20 cellular contexts compared by ENCODE assay signal in the genomic region with DNA sequence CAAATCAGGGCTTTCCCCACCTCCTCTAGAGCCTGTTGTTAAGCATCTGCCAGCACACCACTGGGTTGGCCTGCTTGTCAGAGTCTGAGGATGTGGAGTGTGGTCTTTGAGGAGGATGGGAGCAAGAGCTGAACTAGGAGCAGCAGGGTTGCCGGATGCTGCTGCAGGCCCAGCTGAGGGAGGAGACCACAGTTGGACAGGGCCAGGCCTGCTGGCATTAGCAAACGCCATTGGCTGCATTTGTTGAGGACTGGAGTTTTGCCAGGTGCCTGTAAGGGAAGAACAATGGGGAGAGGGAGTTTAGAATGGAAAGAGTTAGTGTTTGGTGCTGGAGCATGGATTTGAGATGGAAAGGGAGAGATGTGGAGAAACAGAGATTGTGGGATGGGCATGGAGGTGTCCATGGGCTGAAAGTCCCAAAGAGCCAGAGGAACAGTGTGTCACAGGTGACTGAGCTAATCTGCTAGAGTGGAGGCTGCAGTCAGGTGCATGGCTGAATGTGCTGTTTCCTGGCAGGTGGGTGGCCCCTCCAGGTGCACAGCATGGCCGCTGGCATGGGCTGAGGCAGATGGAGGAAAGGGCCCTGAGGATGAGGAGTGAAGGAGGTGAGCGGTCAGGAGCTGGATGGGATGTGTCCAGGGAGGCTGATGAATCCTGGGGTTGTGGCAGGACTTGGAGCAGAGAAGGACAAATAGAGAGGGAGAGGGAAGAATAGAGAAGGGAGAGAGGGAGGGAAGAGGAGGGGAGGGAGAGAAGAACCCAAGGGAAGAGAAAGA. TPM values are rescaled to one million over a fixed set of nuclear protein-coding genes. Genes with fewer than 3 reads are reported as not detected.
DNase-seq lines count a peak whose midpoint lies in the region; ATAC-seq, FAIRE-seq and TF ChIP-seq lines count a peak whose summit lies in the region.
"Had no signal": no experiment of that assay in that cellular context is flagged by ENCODE, and none has a peak within 500 bp of the region (broad histone marks: within the 10 kb centered on the region; RNA-seq: fewer than 3 reads in every experiment).

No MANE protein-coding gene starts in this region.

- FAIRE-seq in H1 (lab: Jason Lieb, UNC), result no peak
- FAIRE-seq: G401.6 had no signal

- no peak for TF ChIP-seq EP300 in H1 (IDR thresholded peaks at IDR 0.05; ENCODE audit: borderline replicate concordance in 1 of 2, low read depth in 2 of 2, low read length in 2 of 2)

- no peak for TF ChIP-seq POLR2A in H1 (IDR thresholded peaks at IDR 0.05; ENCODE audit: control extremely low read depth in 1 of 2, low read depth in 2 of 2, low read length in 2 of 2)

- H2BK120ac ChIP-seq in H1 (replicated peaks; ENCODE audit: low read depth, low read length) (no peak overlapping the region), trophoblast cell (ENCODE audit: insufficient read depth, low read length, poor library complexity) (no peak overlapping the region), mesenchymal stem cell (ENCODE audit: low read depth, low read length) (no peak overlapping the region)

- H3K36me3 ChIP-seq in H7 (replicated peaks; ENCODE audit: control insufficient read depth, insufficient read depth, low read length) (no peaks in the 10 kb centered on the region), H1 (ENCODE audit: control insufficient read depth in 2 of 4, insufficient read depth in 4 of 4, low read length in 3 of 4) (no peaks in the 10 kb centered on the region), trophoblast cell (ENCODE audit: control insufficient read depth in 1 of 2, insufficient read depth in 2 of 2, low read length in 2 of 2) (no peaks in the 10 kb centered on the region), mesenchymal stem cell (ENCODE audit: control insufficient read depth in 1 of 2, insufficient read depth in 2 of 2, low read depth in 1 of 2, low read length in 2 of 2) (peaks cover 4 to 5% of the 10 kb centered on the region in 2 experiments)

- H3K9ac ChIP-seq in H1 (replicated peaks in 1 of 4; ENCODE audit: extremely low read depth in 1 of 4, low read depth in 3 of 4, low read length in 3 of 4), result no peak overlapping the region
- no peak overlapping the region for H3K9ac ChIP-seq in trophoblast cell (ENCODE audit: low read length)
- H3K9ac ChIP-seq in mesenchymal stem cell (ENCODE audit: low read length), result no peak overlapping the region
- H3K9ac ChIP-seq: SK-N-SH had no signal

- no peak overlapping the region for H3K14ac ChIP-seq in H1 (ENCODE audit: insufficient read length)
- no peak overlapping the region for H3K14ac ChIP-seq in trophoblast cell (ENCODE audit: low read length)
- H3K14ac ChIP-seq in mesenchymal stem cell (ENCODE audit: low read length in 2 of 2), result no peak overlapping the region

- CTCF ChIA-PET in H1 (lab: Charles Lee; ENCODE audit: partially characterized antibody), result interaction anchor here (1.0 kb wide), 1 partner anchor 10 kb away, joined by 3 read pairs; no protein-coding TSS in a partner anchor

- 79% methylated on average over 4 of the region's 4 CpGs; no CpG with 5 or more reads in 1 of the 2 experiments for WGBS in H1 (ENCODE audit: extremely low coverage in 1 of 2, insufficient coverage in 1 of 2, insufficient read length in 1 of 2, insufficient replicate concordance in 2 of 2, low coverage in 1 of 2, low lambda C conversion rate in 2 of 2, missing lambda C conversion rate in 1 of 2), 2 experiments
- no CpG with 5 or more reads among the region's 4 CpGs for WGBS in trophoblast cell (ENCODE audit: extremely low coverage, insufficient coverage, insufficient read length)
- WGBS in mesenchymal stem cell, result 72% methylated on average over 4 of the region's 4 CpGs

- POLR2A ChIA-PET in H1 (lab: Charles Lee; ENCODE audit: partially characterized antibody), result no interaction called here

- H2BK20ac ChIP-seq in H1 (ENCODE audit: low read length), result no peak overlapping the region

- H2BK15ac ChIP-seq in H1 (ENCODE audit: low read length), result peak overlapping the region; percentile 61; the same call in 1 of the 2 replicates
- H2BK15ac ChIP-seq in mesenchymal stem cell (ENCODE audit: low read depth, poor library complexity, severe bottlenecking), result no peak overlapping the region

- H3K4ac ChIP-seq in H1 (replicated peaks; ENCODE audit: insufficient read length, low read depth, low read length) (no peak overlapping the region), trophoblast cell (ENCODE audit: low read depth, low read length) (no peak overlapping the region), mesenchymal stem cell (ENCODE audit: low read depth in 1 of 2, low read length in 2 of 2) (no peak overlapping the region)

- no peaks in the 10 kb centered on the region for H3K23me2 ChIP-seq in H1 (ENCODE audit: low read depth, low read length)

- peak; percentile 35 for DNase-seq in DMS53 (lab: John Stamatoyannopoulos, UW)
- DNase-seq in DMS53 treated with DMSO at 0.1 percent for 48 hours (lab: John Stamatoyannopoulos, UW; ENCODE audit: unreplicated experiment), result no peak
- DNase-seq in H7, result peak; percentile 19
- DNase-seq in H1 (ENCODE audit: low read depth in 1 of 2, low spot score in 2 of 2), result no peak
- no peak for DNase-seq in trophoblast cell
- DNase-seq in NCI-H526 treated with DMSO at 0.1 percent for 48 hours (lab: John Stamatoyannopoulos, UW), result no peak
- no peak for DNase-seq in mesenchymal stem cell
- DNase-seq: H9, IMR-90, NCI-H1694, NCI-H2107, NCI-H69, OCI-M1, SHP77, SK-N-SH had no signal

- H3K79me1 ChIP-seq in H1 (ENCODE audit: low read depth, low read length), result no peaks in the 10 kb centered on the region
- H3K79me1 ChIP-seq in trophoblast cell (ENCODE audit: low read length), result no peaks in the 10 kb centered on the region
- H3K79me1 ChIP-seq in mesenchymal stem cell (replicated peaks; ENCODE audit: low read length, poor library complexity, severe bottlenecking), result no peaks in the 10 kb centered on the region

- H3K27ac ChIP-seq in H1 (ENCODE audit: low read depth, low read length) (no peak overlapping the region), trophoblast cell (ENCODE audit: low read depth, low read length) (no peak overlapping the region), mesenchymal stem cell (ENCODE audit: low read length, poor library complexity, severe bottlenecking) (no peak overlapping the region)
- H3K27ac ChIP-seq: 22Rv1 had no signal

- H2AK5ac ChIP-seq in H1 (ENCODE audit: low read depth, low read length), result no peak overlapping the region
- H2AK5ac ChIP-seq in trophoblast cell (ENCODE audit: low read length), result no peak overlapping the region
- H2AK5ac ChIP-seq in mesenchymal stem cell (ENCODE audit: low read length, severe bottlenecking), result no peak overlapping the region

- no peaks in the 10 kb centered on the region for H4K20me1 ChIP-seq in H1 (replicated peaks in 1 of 2; ENCODE audit: control insufficient read depth in 1 of 2, insufficient read depth in 2 of 2, low read length in 2 of 2)

- H4K91ac ChIP-seq in H1 (replicated peaks; ENCODE audit: insufficient read length, low read length) (peak overlapping the region; percentile 42), trophoblast cell (ENCODE audit: low read depth, low read length) (no peak overlapping the region), mesenchymal stem cell (ENCODE audit: low read length) (no peak overlapping the region)

- H3K79me2 ChIP-seq in H1 (ENCODE audit: control insufficient read depth in 1 of 2, insufficient read depth in 2 of 2, low read length in 2 of 2) (no peaks in the 10 kb centered on the region), trophoblast cell (ENCODE audit: control insufficient read depth, insufficient read depth, low read length, poor library complexity) (no peaks in the 10 kb centered on the region)

- H3K4me3 ChIP-seq in H7 (ENCODE audit: insufficient read depth, low read depth, low read length) (no peak overlapping the region), H1 (ENCODE audit: extremely low read depth in 1 of 4, insufficient read depth in 2 of 4, low read depth in 3 of 4, low read length in 4 of 4) (no peak overlapping the region), trophoblast cell (ENCODE audit: low read depth, low read length) (peak overlapping the region; percentile 18), mesenchymal stem cell (ENCODE audit: insufficient read depth in 1 of 2, low read depth in 1 of 2, low read length in 2 of 2) (no peak overlapping the region)

- H3K18ac ChIP-seq in H1 (ENCODE audit: extremely low read depth, low read length) (no peak overlapping the region), trophoblast cell (ENCODE audit: low read length) (no peak overlapping the region), mesenchymal stem cell (ENCODE audit: low read depth in 1 of 2, low read length in 2 of 2) (no peak overlapping the region)

- H3K23ac ChIP-seq in H1 (ENCODE audit: insufficient read length) (no peak overlapping the region), trophoblast cell (ENCODE audit: low read length) (no peak overlapping the region), mesenchymal stem cell (ENCODE audit: low read length in 2 of 2) (no peak overlapping the region)

- ATAC-seq in HG02571 (IDR thresholded peaks at IDR 0.05; ENCODE audit: unreplicated experiment), result no peak

- H3K4me2 ChIP-seq in H1 (ENCODE audit: insufficient read depth in 1 of 2, low read depth in 2 of 2, low read length in 2 of 2) (no peak overlapping the region), trophoblast cell (ENCODE audit: low read length) (no peak overlapping the region), mesenchymal stem cell (ENCODE audit: low read length, poor library complexity, severe bottlenecking) (no peak overlapping the region)
- H3K4me2 ChIP-seq: SK-N-SH had no signal

- no peak overlapping the region for H2AFZ ChIP-seq in H1 (ENCODE audit: low read length)
- no peak overlapping the region for H2AFZ ChIP-seq in trophoblast cell (ENCODE audit: insufficient read depth, low read length, poor library complexity)
- no peak overlapping the region for H2AFZ ChIP-seq in mesenchymal stem cell (ENCODE audit: low read depth, low read length)

- H3K4me1 ChIP-seq in H1 (replicated peaks in 1 of 4; ENCODE audit: control insufficient read depth in 3 of 4, insufficient read depth in 4 of 4, low read length in 3 of 4) (no peaks in the 10 kb centered on the region), trophoblast cell (ENCODE audit: control insufficient read depth in 1 of 2, insufficient read depth in 2 of 2, low read length in 2 of 2) (no peaks in the 10 kb centered on the region), mesenchymal stem cell (ENCODE audit: control insufficient read depth, insufficient read depth, low read depth, low read length) (no peaks in the 10 kb centered on the region)

- no peak overlapping the region for H4K5ac ChIP-seq in H1 (ENCODE audit: insufficient read length, low read depth, low read length)

- peaks cover 0 to 4% of the 10 kb centered on the region in 2 experiments; a peak in 1 of 4 replicates for H3K9me3 ChIP-seq in H1 (ENCODE audit: insufficient read depth in 2 of 2, low read depth in 1 of 2, low read length in 1 of 2)
- peaks cover 4% of the 10 kb centered on the region for H3K9me3 ChIP-seq in trophoblast cell (ENCODE audit: insufficient read depth, low read depth, low read length)
- peaks cover 20% of the 10 kb centered on the region for H3K9me3 ChIP-seq in mesenchymal stem cell (ENCODE audit: control insufficient read depth, low read length)
- H3K9me3 ChIP-seq: SK-N-SH had no signal

- TF ChIP-seq RAD21 in H1 (IDR thresholded peaks at IDR 0.05 in 1 of 2, conservative IDR thresholded peaks at IDR 0.05 in 1 of 2; ENCODE audit: low read depth in 2 of 2, low read length in 2 of 2), result no peak

- TF ChIP-seq CTCF in H1 (IDR thresholded peaks at IDR 0.05; ENCODE audit: control extremely low read depth in 1 of 3, insufficient read depth in 1 of 3, low read depth in 1 of 3, low read length in 3 of 3), result no peak

- H4K8ac ChIP-seq in H1 (ENCODE audit: extremely low read depth, insufficient read depth, low read length), result no peak overlapping the region; the same call in 1 of the 2 replicates
- H4K8ac ChIP-seq in trophoblast cell (ENCODE audit: low read depth, low read length), result no peak overlapping the region
- no peak overlapping the region for H4K8ac ChIP-seq in mesenchymal stem cell (ENCODE audit: low read length)

- H2BK5ac ChIP-seq in H1 (ENCODE audit: low read depth, low read length) (no peak overlapping the region; the same call in 1 of the 2 replicates), trophoblast cell (ENCODE audit: low read depth, low read length, poor library complexity) (no peak overlapping the region), mesenchymal stem cell (ENCODE audit: low read depth, low read length, poor library complexity, severe bottlenecking) (no peak overlapping the region)

- H3K27me3 ChIP-seq in H7 (ENCODE audit: control insufficient read depth, insufficient read depth, low read length) (no peaks in the 10 kb centered on the region), H1 (replicated peaks in 1 of 4; ENCODE audit: control insufficient read depth in 3 of 4, extremely low read depth in 1 of 4, insufficient read depth in 3 of 4, low read length in 3 of 4) (0 out of 7 replicates have a peak, but pooled peaks cover 0 to 2% (median 0%) of the 10 kb centered on the region in 4 experiments), trophoblast cell (ENCODE audit: insufficient read depth, low read length) (no peaks in the 10 kb centered on the region), mesenchymal stem cell (ENCODE audit: control insufficient read depth in 1 of 2, insufficient read depth in 1 of 2, low read length in 2 of 2) (peaks cover 0 to 4% of the 10 kb centered on the region in 2 experiments)

- H2BK12ac ChIP-seq in H1 (ENCODE audit: low read depth, low read length), result no peak overlapping the region
- no peak overlapping the region for H2BK12ac ChIP-seq in trophoblast cell (ENCODE audit: low read length)
- H2BK12ac ChIP-seq in mesenchymal stem cell (ENCODE audit: low read length in 2 of 2), result no peak overlapping the region

- H4K12ac ChIP-seq in trophoblast cell (ENCODE audit: low read depth, low read length), result no peak overlapping the region

- no peak overlapping the region for H3K56ac ChIP-seq in H1 (replicated peaks; ENCODE audit: insufficient read length, low read depth, low read length)

RNA-seq across cellular contexts. Expression of a gene that starts 40.7 kb away (rescaled TPM):
- not detected in 2 replicates for total RNA-seq in H7 (2014; rRNA removed; shearing (Covaris generic))
- total RNA-seq in H1 (2021; fragmentation: NEBNext Ultra II Directional; extraction: Animal tissue kit (Norgen Biotek cat#: 25700)), result not detected in 2 replicates
- not detected in 2 replicates for polyA plus RNA-seq in H1 (2011; rRNA removed)
- polyA plus RNA-seq in H1 (2011; cell fraction: cytosol; rRNA removed), result not detected
- not detected for polyA plus RNA-seq in H1 (2011; cell fraction: nucleus; rRNA removed)
- polyA plus RNA-seq in H1 (2012, experiment 1 of 2), result not detected in 4 replicates
- polyA plus RNA-seq in H1 (2012, experiment 2 of 2), result not detected
- polyA plus RNA-seq in H1 (2013, experiment 1 of 2), result not detected
- polyA plus RNA-seq in H1 (2013, experiment 2 of 2), result not detected
- polyA minus RNA-seq in H1 (2011; rRNA and poly(A)+ RNA removed), result not detected in 2 replicates
- not detected for polyA minus RNA-seq in H1 (2011; cell fraction: cytosol; rRNA and poly(A)+ RNA removed)
- not detected for polyA minus RNA-seq in H1 (2011; cell fraction: nucleus; rRNA and poly(A)+ RNA removed)
- polyA plus RNA-seq in trophoblast cell (2013), result 0.24 and 0.25 TPM in 2 replicates
- not detected for polyA plus RNA-seq in mesenchymal stem cell (2013, experiment 1 of 2)
- not detected for polyA plus RNA-seq in mesenchymal stem cell (2013, experiment 2 of 2)
- total RNA-seq: H9, HT-29, IMR-90, M059J had no signal
- polyA plus RNA-seq: IMR-90, SK-N-SH had no signal

Comparison
In these comparisons a context has a peak if more than half of its experiments do, and no peak if none do; other contexts are left out.
1. DNase-seq: peak in DMS53 (single experiment) and H7 (single experiment); none in DMS53 treated with DMSO at 0.1 percent for 48 hours (single experiment), H1 (0 of 2), trophoblast cell (0 of 2), NCI-H526 treated with DMSO at 0.1 percent for 48 hours (single experiment) and mesenchymal stem cell (single experiment).